In the genomic region with DNA sequence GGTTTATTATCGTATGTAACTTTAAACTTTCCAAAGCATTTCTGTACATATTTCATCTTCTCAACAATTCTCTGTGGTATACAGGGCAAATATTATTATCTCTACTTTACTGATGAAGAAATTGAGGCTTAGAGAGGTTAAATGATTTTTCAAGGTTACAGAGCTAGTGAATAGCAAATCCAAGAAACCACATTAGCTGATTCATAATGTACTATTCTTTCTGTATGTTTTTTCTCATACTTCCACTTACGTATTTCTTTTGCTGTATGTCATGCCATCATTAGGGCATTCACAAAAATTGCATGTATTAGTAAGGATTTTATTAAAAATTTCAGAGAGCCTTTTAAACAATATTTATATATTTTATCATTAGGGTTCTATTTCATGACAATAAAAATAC, we compare ENCODE assay signal across 23 cellular contexts.
DNase-seq lines count a peak whose midpoint lies in the region; ATAC-seq, FAIRE-seq and TF ChIP-seq lines count a peak whose summit lies in the region.
"Had no signal": no experiment of that assay in that cellular context is flagged by ENCODE, and none has a peak within 500 bp of the region (broad histone marks: within the 10 kb centered on the region; RNA-seq: fewer than 3 reads in every experiment).

No MANE protein-coding gene starts in this region.

- H3K27ac Mint-ChIP-seq in activated naive CD4-positive, alpha-beta T cell treated with anti-CD3 and anti-CD28 coated beads, Interleukin-2, amount 10 ng/mL, durations not matched to agents 7 days and 5 days = no peak overlapping the region
- H3K27ac Mint-ChIP-seq: CD14-positive monocyte; CD4-positive, alpha-beta memory T cell; CD4-positive, CD25-positive, alpha-beta regulatory T cell had no signal

- peaks cover 6% of the 10 kb centered on the region for H3K27me3 Mint-ChIP-seq in activated naive CD4-positive, alpha-beta T cell treated with anti-CD3 and anti-CD28 coated beads, Interleukin-2, amount 10 ng/mL, durations not matched to agents 7 days and 5 days
- H3K27me3 Mint-ChIP-seq: CD4-positive, CD25-positive, alpha-beta regulatory T cell had no signal

- peak; percentile 5 for FAIRE-seq in small intestine (lab: Jason Lieb, UNC)
- FAIRE-seq: A204.1, D721Med, G401.6, GM12891 had no signal

- H3K4me1 ChIP-seq in small intestine (ENCODE audit: control insufficient read depth in 2 of 2, insufficient read depth in 1 of 2, low read depth in 1 of 2, low read length in 1 of 2) (no peaks in the 10 kb centered on the region), osteoblast (ENCODE audit: insufficient read depth, low read length) (no peaks in the 10 kb centered on the region)
- H3K4me1 ChIP-seq: Caco-2 had no signal

- H2AFZ ChIP-seq in osteoblast (ENCODE audit: low read length) = no peak overlapping the region

- no peaks in the 10 kb centered on the region for H3K4me1 Mint-ChIP-seq in activated naive CD4-positive, alpha-beta T cell treated with anti-CD3 and anti-CD28 coated beads, Interleukin-2, amount 10 ng/mL, durations not matched to agents 7 days and 5 days
- H3K4me1 Mint-ChIP-seq: CD14-positive monocyte; CD4-positive, CD25-positive, alpha-beta regulatory T cell had no signal

- H3K36me3 Mint-ChIP-seq in activated naive CD4-positive, alpha-beta T cell treated with anti-CD3 and anti-CD28 coated beads, Interleukin-2, amount 10 ng/mL, durations not matched to agents 7 days and 5 days = no peaks in the 10 kb centered on the region
- H3K36me3 Mint-ChIP-seq: CD14-positive monocyte; CD4-positive, alpha-beta memory T cell; CD4-positive, CD25-positive, alpha-beta regulatory T cell had no signal

- H3K4me3 Mint-ChIP-seq in activated naive CD4-positive, alpha-beta T cell treated with anti-CD3 and anti-CD28 coated beads, Interleukin-2, amount 10 ng/mL, durations not matched to agents 7 days and 5 days = no peak overlapping the region
- H3K4me3 Mint-ChIP-seq: CD14-positive monocyte; CD4-positive, alpha-beta memory T cell; CD4-positive, CD25-positive, alpha-beta regulatory T cell had no signal

- H3K4me3 ChIP-seq in small intestine (ENCODE audit: low read depth in 1 of 2, low read length in 2 of 2) (no peak overlapping the region), osteoblast (ENCODE audit: insufficient read depth, low read length) (no peak overlapping the region)
- H3K4me3 ChIP-seq: BLaER1 had no signal

- H3K36me3 ChIP-seq in small intestine (ENCODE audit: control insufficient read depth in 2 of 2, insufficient read depth in 2 of 2, low read length in 2 of 2) = no peaks in the 10 kb centered on the region
- H3K36me3 ChIP-seq in osteoblast (ENCODE audit: insufficient read depth, low read length) = no peaks in the 10 kb centered on the region
- H3K36me3 ChIP-seq: BE2C, BLaER1 had no signal

- CTCF ChIA-PET in activated naive CD4-positive, alpha-beta T cell treated with anti-CD3 and anti-CD28 coated beads, Interleukin-2, amount 10 ng/mL, durations not matched to agents 7 days and 5 days (lab: Charles Lee) = no interaction called here

- 68 to 72% (median 71%) methylated on average over 2 of the region's 2 CpGs for WGBS in small intestine, 3 donors

- H3K79me2 ChIP-seq in osteoblast (ENCODE audit: insufficient read depth, low read length) = no peaks in the 10 kb centered on the region

- DNase-seq in small intestine (no peak), anterior cingulate cortex (lab: John Stamatoyannopoulos, UW) (no peak), osteoblast (ENCODE audit: insufficient read length, low spot score, missing footprints) (no peak), amniotic stem cell (lab: John Stamatoyannopoulos, UW) (no peak)
- DNase-seq in activated naive CD4-positive, alpha-beta T cell treated with anti-CD3 and anti-CD28 coated beads, Interleukin-2, amount 10 ng/mL, durations not matched to agents 7 days and 5 days = no peak
- DNase-seq: 8988T; ACHN; BE2C; C1 segment of cervical spinal cord; Caco-2; Calu3; CD4-positive, alpha-beta memory T cell; CD4-positive, CD25-positive, alpha-beta regulatory T cell; DMS79 treated with DMSO at 0.1 percent for 48 hours; GF-D8 had no signal

- no peak overlapping the region for H3K27ac ChIP-seq in small intestine (ENCODE audit: low read depth in 1 of 2, low read length in 1 of 2)
- H3K27ac ChIP-seq in osteoblast (ENCODE audit: low read depth, low read length) = no peak overlapping the region
- H3K27ac ChIP-seq: BLaER1 had no signal

- H3K27me3 ChIP-seq in small intestine (ENCODE audit: control insufficient read depth in 2 of 2, insufficient read depth in 2 of 2, low read length in 2 of 2) (no peaks in the 10 kb centered on the region), osteoblast (ENCODE audit: insufficient read depth, low read length) (no peaks in the 10 kb centered on the region)
- H3K27me3 ChIP-seq: BE2C, BLaER1 had no signal

- TF ChIP-seq CTCF in osteoblast (IDR thresholded peaks at IDR 0.05; ENCODE audit: extremely low read depth, low read depth, low read length) = no peak

- H4K20me1 ChIP-seq in osteoblast (ENCODE audit: insufficient read depth, low read length) = no peaks in the 10 kb centered on the region
- H4K20me1 ChIP-seq: BLaER1 had no signal

- no peak overlapping the region for H3K4me2 ChIP-seq in osteoblast (ENCODE audit: insufficient read depth, low read length)
- H3K4me2 ChIP-seq: BLaER1 had no signal

- ATAC-seq in GM18870 (IDR thresholded peaks at IDR 0.05; ENCODE audit: unreplicated experiment) (peak; percentile 51), HG03354 (IDR thresholded peaks at IDR 0.05; ENCODE audit: poor library complexity, severe bottlenecking, unreplicated experiment) (peak; percentile 60)

- H3K9me3 Mint-ChIP-seq in activated naive CD4-positive, alpha-beta T cell treated with anti-CD3 and anti-CD28 coated beads, Interleukin-2, amount 10 ng/mL, durations not matched to agents 7 days and 5 days = no peaks in the 10 kb centered on the region
- H3K9me3 Mint-ChIP-seq: CD14-positive monocyte; CD4-positive, alpha-beta memory T cell; CD4-positive, CD25-positive, alpha-beta regulatory T cell had no signal

- no peaks in the 10 kb centered on the region for H3K9me3 ChIP-seq in small intestine (ENCODE audit: control insufficient read depth, low read depth)
- no peaks in the 10 kb centered on the region for H3K9me3 ChIP-seq in osteoblast (ENCODE audit: low read depth, low read length)
- H3K9me3 ChIP-seq: BE2C, BLaER1, Caco-2 had no signal
